23 cellular contexts compared by ENCODE assay signal in the genomic region with DNA sequence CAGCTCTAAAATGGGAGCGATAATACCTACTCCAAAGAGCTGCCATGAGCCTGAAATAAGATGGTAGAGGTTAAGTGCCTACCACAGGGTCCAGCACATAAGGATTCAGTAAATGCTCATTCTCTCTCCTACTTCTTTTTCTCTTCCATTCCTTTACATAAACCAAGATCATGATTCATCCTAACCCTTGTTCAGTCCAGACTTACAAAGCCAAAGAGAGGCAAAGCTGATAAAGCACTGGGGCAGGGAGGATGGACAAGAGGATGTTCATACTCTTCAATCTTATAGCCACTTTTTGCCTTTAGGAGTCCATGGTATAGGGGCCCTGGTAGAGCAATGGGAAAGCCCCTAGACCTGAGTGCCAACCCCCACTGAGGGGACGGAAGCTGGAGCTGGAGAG.
"Had no signal": no experiment of that assay in that cellular context is flagged by ENCODE, and none has a peak within 500 bp of the region (broad histone marks: within the 10 kb centered on the region; RNA-seq: fewer than 3 reads in every experiment).

No MANE protein-coding gene starts in this region.

- H3K27me3 ChIP-seq: brain microvascular endothelial cell, cardiac muscle cell had no signal

- DNase-seq: activated CD4-positive, alpha-beta T cell treated with anti-CD3 and anti-CD28 coated beads for 48 hours; activated CD4-positive, alpha-beta T cell treated with anti-CD3 and anti-CD28 coated beads, Interleukin-2, amount 50 U/mL, for 4 hours; activated CD4-positive, CD25-positive, alpha-beta regulatory T cell treated with anti-CD3 and anti-CD28 coated beads, Interleukin-2, amount 50 U/mL, for 72 hours; activated CD8-positive, alpha-beta memory T cell treated with anti-CD3 and anti-CD28 coated beads, Interleukin-2, amount 50 U/mL, for 48 hours; activated CD8-positive, alpha-beta T cell treated with anti-CD3 and anti-CD28 coated beads, Interleukin-2, amount 10 ng/mL, durations not matched to agents 7 days and 5 days; activated naive CD8-positive, alpha-beta T cell treated with anti-CD3 and anti-CD28 coated beads, Interleukin-2, amount 50 U/mL, for 24 hours; activated T-cell treated with anti-CD3 and anti-CD28 coated beads, Interleukin-2, amount 50 U/mL, for 1 hour; amygdala; brain microvascular endothelial cell; NCI-H1092; NCI-H1417; NCI-H187; NCI-H2081; NCI-H510A treated with DMSO at 0.1 percent for 48 hours; NCI-H69; NK-92 treated with Interleukin-12 subunit alpha and Interleukin-12 subunit beta, amount 100 ng/mL, for 24 hours; SIG-M5; T-helper 17 cell; T-helper 9 cell had no signal

- H3K27ac ChIP-seq: brain microvascular endothelial cell, cardiac muscle cell, KMS-11 had no signal

- H3K36me3 ChIP-seq: brain microvascular endothelial cell, cardiac muscle cell had no signal

- H3K4me2 ChIP-seq: KMS-11 had no signal

- H3K4me3 ChIP-seq: cardiac muscle cell had no signal

- H3K27ac Mint-ChIP-seq: activated CD8-positive, alpha-beta T cell treated with anti-CD3 and anti-CD28 coated beads, Interleukin-2, amount 10 ng/mL, durations not matched to agents 7 days and 5 days; activated naive CD4-positive, alpha-beta T cell treated with anti-CD3 and anti-CD28 coated beads, Interleukin-2, amount 50 U/mL, for 24 hours; activated naive CD8-positive, alpha-beta T cell treated with anti-CD3 and anti-CD28 coated beads, Interleukin-2, amount 50 U/mL, for 24 hours; T-helper 17 cell; WTC11 had no signal

- H3K36me3 Mint-ChIP-seq: activated naive CD4-positive, alpha-beta T cell treated with anti-CD3 and anti-CD28 coated beads, Interleukin-2, amount 50 U/mL, for 24 hours; WTC11 had no signal

- H3K4me1 Mint-ChIP-seq: activated naive CD4-positive, alpha-beta T cell treated with anti-CD3 and anti-CD28 coated beads, Interleukin-2, amount 50 U/mL, for 24 hours; activated naive CD8-positive, alpha-beta T cell treated with anti-CD3 and anti-CD28 coated beads, Interleukin-2, amount 50 U/mL, for 24 hours had no signal

- H3K9ac ChIP-seq: KMS-11 had no signal

- H3K9me3 Mint-ChIP-seq: activated naive CD4-positive, alpha-beta T cell treated with anti-CD3 and anti-CD28 coated beads, Interleukin-2, amount 50 U/mL, for 24 hours; activated naive CD8-positive, alpha-beta T cell treated with anti-CD3 and anti-CD28 coated beads, Interleukin-2, amount 50 U/mL, for 24 hours; WTC11 had no signal

- H3K4me3 Mint-ChIP-seq: activated CD8-positive, alpha-beta T cell treated with anti-CD3 and anti-CD28 coated beads, Interleukin-2, amount 10 ng/mL, durations not matched to agents 7 days and 5 days; activated naive CD4-positive, alpha-beta T cell treated with anti-CD3 and anti-CD28 coated beads, Interleukin-2, amount 50 U/mL, for 24 hours; activated naive CD8-positive, alpha-beta T cell treated with anti-CD3 and anti-CD28 coated beads, Interleukin-2, amount 50 U/mL, for 24 hours; T-helper 17 cell; WTC11 had no signal
